ENCODE assay signal across 8 cellular contexts in genomic region chr4:143700060-143700419, GRCh38. TPM values are rescaled to one million over a fixed set of nuclear protein-coding genes. Genes with fewer than 3 reads are reported as not detected.
DNase-seq lines count a peak whose midpoint lies in the region; ATAC-seq and TF ChIP-seq lines count a peak whose summit lies in the region.

No MANE protein-coding gene starts in this region.

- no peak overlapping the region for H2BK5ac ChIP-seq in trophoblast cell (ENCODE audit: low read depth, low read length, poor library complexity)

- DNase-seq in ELF-1 (ENCODE audit: low read depth, low spot score) (peak; percentile 18), MG63 (peak; percentile 5), epithelial cell of proximal tubule (ENCODE audit: low read depth) (no peak), trophoblast cell (no peak), T-helper 1 cell (no peak), globus pallidus (ENCODE audit: low spot score) (no peak)
- no peak for DNase-seq in stimulated activated CD4-positive, alpha-beta T cell treated with anti-CD3 and anti-CD28 coated beads, Interleukin-1b, Interleukin-23, amount 100 ng/mL, for 48 hours

- H3K4me2 ChIP-seq in trophoblast cell (ENCODE audit: low read length), result peak overlapping the region; percentile 93

- no peak overlapping the region for H4K8ac ChIP-seq in trophoblast cell (ENCODE audit: low read depth, low read length)

- no peak overlapping the region for H2BK120ac ChIP-seq in trophoblast cell (ENCODE audit: insufficient read depth, low read length, poor library complexity)

- H3K4me3 ChIP-seq in MG63 (no peak overlapping the region), epithelial cell of proximal tubule (ENCODE audit: low read depth, low read length) (peak overlapping the region; percentile 21), trophoblast cell (ENCODE audit: low read depth, low read length) (peak overlapping the region; percentile 16)

- no peak overlapping the region for H3K14ac ChIP-seq in trophoblast cell (ENCODE audit: low read length)

- H3K27me3 ChIP-seq in MG63 (peaks cover 10% of the 10 kb centered on the region), trophoblast cell (ENCODE audit: insufficient read depth, low read length) (peaks cover 31% of the 10 kb centered on the region)

- peaks cover 8% of the 10 kb centered on the region in 2 experiments for H3K4me1 ChIP-seq in trophoblast cell (ENCODE audit: control insufficient read depth in 1 of 2, insufficient read depth in 2 of 2, low read length in 2 of 2)

- no peak for ATAC-seq in GM18867 (IDR thresholded peaks at IDR 0.05; ENCODE audit: unreplicated experiment)

- no peak overlapping the region for H4K12ac ChIP-seq in trophoblast cell (ENCODE audit: low read depth, low read length)

- H3K9me3 ChIP-seq in MG63 (no peaks in the 10 kb centered on the region), trophoblast cell (ENCODE audit: insufficient read depth, low read depth, low read length) (peaks cover 14% of the 10 kb centered on the region)

- TF ChIP-seq CTCF in epithelial cell of proximal tubule (conservative IDR thresholded peaks at IDR 0.05; ENCODE audit: low read depth, low read length), result no peak

- H3K27ac ChIP-seq in trophoblast cell (ENCODE audit: low read depth, low read length), result no peak overlapping the region

- no peak overlapping the region for H2BK12ac ChIP-seq in trophoblast cell (ENCODE audit: low read length)

- no CpG with 5 or more reads among the region's 32 CpGs for WGBS in trophoblast cell (ENCODE audit: extremely low coverage, insufficient coverage, insufficient read length)

- no peak overlapping the region for H3K4ac ChIP-seq in trophoblast cell (ENCODE audit: low read depth, low read length)

- no peaks in the 10 kb centered on the region for H3K79me1 ChIP-seq in trophoblast cell (ENCODE audit: low read length)

- no peak overlapping the region for H3K18ac ChIP-seq in trophoblast cell (ENCODE audit: low read length)

- H3K79me2 ChIP-seq in trophoblast cell (ENCODE audit: control insufficient read depth, insufficient read depth, low read length, poor library complexity), result no peaks in the 10 kb centered on the region

- no peak overlapping the region for H3K9ac ChIP-seq in trophoblast cell (ENCODE audit: low read length)

- H2AFZ ChIP-seq in trophoblast cell (ENCODE audit: insufficient read depth, low read length, poor library complexity), result no peak overlapping the region

- H3K36me3 ChIP-seq in MG63, result no peaks in the 10 kb centered on the region
- no peaks in the 10 kb centered on the region for H3K36me3 ChIP-seq in trophoblast cell (ENCODE audit: control insufficient read depth in 1 of 2, insufficient read depth in 2 of 2, low read length in 2 of 2)

- H2AK5ac ChIP-seq in trophoblast cell (ENCODE audit: low read length), result no peak overlapping the region

- no peak overlapping the region for H4K91ac ChIP-seq in trophoblast cell (ENCODE audit: low read depth, low read length)

- H3K23ac ChIP-seq in trophoblast cell (ENCODE audit: low read length), result no peak overlapping the region

RNA-seq across cellular contexts. Expression of gene FREM3, which starts 0.4 kb away (rescaled TPM):
- total RNA-seq in MG63 (2014; rRNA removed; shearing (Covaris generic); ENCODE audit: low replicate concordance), result not detected in 2 replicates
- not detected in 2 replicates for total RNA-seq in epithelial cell of proximal tubule
- not detected in 2 replicates for polyA plus RNA-seq in trophoblast cell (2013)

Comparison
In these comparisons a context has a peak if more than half of its experiments do, and no peak if none do; other contexts are left out.
1. DNase-seq: peak in ELF-1 (single experiment) and MG63 (single experiment); none in epithelial cell of proximal tubule (single experiment), trophoblast cell (0 of 2), T-helper 1 cell (0 of 5), globus pallidus (single experiment) and stimulated activated CD4-positive, alpha-beta T cell treated with anti-CD3 and anti-CD28 coated beads, Interleukin-1b, Interleukin-23, amount 100 ng/mL, for 48 hours (single experiment).